7 cellular contexts compared by ENCODE assay signal in the genomic region with DNA sequence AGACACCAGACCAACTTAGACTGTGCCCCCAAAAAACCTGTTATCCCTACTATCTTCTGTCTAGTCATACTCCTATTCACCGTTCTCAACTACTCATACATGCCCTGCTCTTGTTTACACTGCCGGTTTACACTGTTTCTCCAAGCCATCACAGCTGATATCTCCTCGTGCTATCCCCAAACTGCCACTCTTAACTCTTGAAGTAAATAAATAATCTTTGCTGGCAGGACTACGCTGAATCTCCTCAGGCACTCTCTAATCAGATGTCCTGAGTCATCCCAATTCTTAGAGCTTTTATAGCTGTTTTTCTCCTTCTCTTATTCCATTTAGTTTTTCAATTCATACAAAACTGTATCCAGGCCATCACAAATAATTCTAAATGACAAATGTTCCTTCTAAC. TPM values are rescaled to one million over a fixed set of nuclear protein-coding genes. Genes with fewer than 3 reads are reported as not detected.
"Had no signal": no experiment of that assay in that cellular context is flagged by ENCODE, and none has a peak within 500 bp of the region (broad histone marks: within the 10 kb centered on the region; RNA-seq: fewer than 3 reads in every experiment).

No MANE protein-coding gene starts in this region.

RNA-seq across cellular contexts. Expression of a gene that starts 48.4 kb away (rescaled TPM):
- total RNA-seq: activated CD4-positive, alpha-beta T cell treated with anti-CD3 and anti-CD28 coated beads for 36 hours; activated CD4-positive, alpha-beta T cell treated with anti-CD3 and anti-CD28 coated beads, Interleukin-2, amount 10 ng/mL, durations not matched to agents 7 days and 5 days; activated CD8-positive, alpha-beta T cell treated with anti-CD3 and anti-CD28 coated beads, Interleukin-2, amount 10 ng/mL, durations not matched to agents 7 days and 5 days; activated T-helper 2 cell treated with anti-CD3 and anti-CD28 coated beads, Interferon-gamma antibody, Interleukin-2, Interleukin-4, amounts not matched to agents 10 μg/mL and 5 μg/mL and 100 μg/mL, durations not matched to agents 14 hours and 24 hours and 36 hours; ascending aorta; cardiac muscle cell; WTC11 had no signal
- polyA plus RNA-seq: cardiac muscle cell had no signal
